ENCODE assay signal across 8 cellular contexts in genomic region chr7:72829291-72829963, GRCh38. TPM values are rescaled to one million over a fixed set of nuclear protein-coding genes. Genes with fewer than 3 reads are reported as not detected.
A peak's percentile ranks its signal among the peaks of the same experiment; 100 is the strongest.
DNase-seq lines count a peak whose midpoint lies in the region; ATAC-seq and TF ChIP-seq lines count a peak whose summit lies in the region.
"Not testable (repeated sequence)": the region's sequence is repeated elsewhere in the genome, so short reads cannot be mapped to it uniquely, and the experiment has no call there.

No MANE protein-coding gene starts in this region.

- intact Hi-C loops in prostate gland (cut with DNase I), result loop anchor here (10.0 kb wide), 1 partner anchor 95 kb away; the partner anchor contains the start of gene POM121

- TF ChIP-seq CTCF in right atrium auricular region (IDR thresholded peaks at IDR 0.05), result not testable (repeated sequence)
- TF ChIP-seq CTCF in prostate gland (IDR thresholded peaks at IDR 0.05), result peak in 1 of 4 experiments; percentile 22

- not testable (repeated sequence) for H3K27me3 ChIP-seq in right atrium auricular region; prostate gland (replicated peaks; ENCODE audit: insufficient read depth)

- H3K4me3 ChIP-seq in right atrium auricular region (peak overlapping the region; percentile 80 to 87), prostate gland (peak overlapping the region; percentile 64 to 79), urinary bladder (ENCODE audit: low read depth, low read length) (peak overlapping the region; percentile 57)

- H3K27me3 Mint-ChIP-seq in T-helper 17 cell, result not testable (repeated sequence)

- H3K4me1 ChIP-seq in right atrium auricular region, result peaks cover 0 to 21% of the 10 kb centered on the region in 2 donors
- H3K4me1 ChIP-seq in prostate gland (replicated peaks); urinary bladder (ENCODE audit: insufficient read depth): not testable (repeated sequence)

- peaks cover 22% of the 10 kb centered on the region for H3K4me1 Mint-ChIP-seq in T-helper 17 cell

- 0% methylated on average over 39 of the region's 58 CpGs for WGBS in prostate gland
- WGBS in urinary bladder, result under 1% methylated on average over 58 of the region's 58 CpGs

- peak overlapping the region; percentile 98 for H3K4me3 Mint-ChIP-seq in T-helper 17 cell

- not testable (repeated sequence) for H3K36me3 Mint-ChIP-seq in T-helper 17 cell (ENCODE audit: low read depth)

- peak; percentile 94 for TF ChIP-seq POLR2A in prostate gland (IDR thresholded peaks at IDR 0.05)

- H3K9me3 ChIP-seq in T-helper 17 cell (ENCODE audit: control insufficient read depth, low read length, poor library complexity, severe bottlenecking); right atrium auricular region; prostate gland: not testable (repeated sequence)

- H3K27ac ChIP-seq in angular gyrus (ENCODE audit: low read depth, low read length) (peak overlapping the region; percentile 84), right atrium auricular region (peak overlapping the region; percentile 97 to 99), prostate gland (peak overlapping the region; percentile 91 to 94), urinary bladder (ENCODE audit: low read depth) (peak overlapping the region; percentile 97)

- peak overlapping the region; percentile 98 for H3K27ac Mint-ChIP-seq in T-helper 17 cell

- ATAC-seq in GM18499 (IDR thresholded peaks at IDR 0.05; ENCODE audit: insufficient read depth, unreplicated experiment) (peak; percentile 45), HG02938 (IDR thresholded peaks at IDR 0.05; ENCODE audit: unreplicated experiment) (peak; percentile 46), T-helper 17 cell (peak; percentile 56)

- DNase-seq in NCI-H1694 treated with DMSO at 0.1 percent for 48 hours (lab: John Stamatoyannopoulos, UW) (peak; percentile 98), T-helper 17 cell (peak; percentile 81 to 95 (median 92)), right atrium auricular region (ENCODE audit: low spot score) (peak; percentile 98), prostate gland (ENCODE audit: low spot score) (peak; percentile 95)

- peaks cover 34% of the 10 kb centered on the region for H3K36me3 ChIP-seq in right atrium auricular region
- not testable (repeated sequence) for H3K36me3 ChIP-seq in prostate gland; urinary bladder (ENCODE audit: insufficient read depth)

RNA-seq across cellular contexts. Expression of gene TYW1B, which starts 1.4 kb away (rescaled TPM):
- 1 to 10 TPM; 4.8 TPM for total RNA-seq in T-helper 17 cell
- total RNA-seq in right atrium auricular region, result 1 to 10 TPM; 1.2 to 3.5 TPM
- total RNA-seq in prostate gland, result 1 to 10 TPM; 4.3 to 8.4 TPM
- 4.9 TPM for total RNA-seq in urinary bladder
- polyA plus RNA-seq in urinary bladder, result 2.6 TPM

Comparison
In these comparisons a context has a peak if more than half of its experiments do, and no peak if none do; other contexts are left out.
1. Peak in every context shown above with its lines: DNase-seq, ATAC-seq, H3K4me3 ChIP-seq and H3K27ac ChIP-seq.